Comparison of ENCODE assay signal across 1 cellular context in the genomic region with DNA sequence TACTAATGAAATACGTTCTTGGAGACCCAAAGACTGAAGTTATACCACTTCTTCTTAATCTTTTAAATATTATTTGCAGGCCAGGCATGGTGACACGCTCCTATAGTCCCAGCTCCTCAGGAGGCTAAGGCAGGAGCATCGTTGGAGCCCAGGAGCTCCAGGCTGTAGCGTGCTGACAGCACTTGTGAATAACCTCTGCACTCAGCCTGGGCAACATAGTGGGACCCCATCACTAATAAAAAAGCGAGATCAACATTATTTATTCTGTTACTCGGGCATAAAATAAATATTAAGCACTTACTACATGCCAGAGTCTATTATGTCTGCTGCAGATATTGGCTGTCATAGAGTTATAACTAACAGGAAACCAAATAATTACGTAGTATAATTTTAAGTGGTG.
A peak's percentile ranks its signal among the peaks of the same experiment; 100 is the strongest.
TF ChIP-seq lines count a peak whose summit lies in the region.

No MANE protein-coding gene starts in this region.

TF ChIP-seq in HepG2, 621 proteins besides CTCF, POLR2A, EP300 and RAD21:
- TF ChIP-seq ONECUT2 (CRISPR knock-in tag; IDR thresholded peaks at IDR 0.05) (no peak), ZBTB43 (CRISPR knock-in tag; conservative IDR thresholded peaks at IDR 0.05) (no peak), ZNF121 (CRISPR knock-in tag; IDR thresholded peaks at IDR 0.05) (peak; percentile 90), EEA1 (CRISPR knock-in tag; IDR thresholded peaks at IDR 0.05; ENCODE audit: borderline replicate concordance) (no peak)
